24 cellular contexts compared by ENCODE assay signal in genomic region chr22:39893526-39893925, GRCh38. TPM values are rescaled to one million over a fixed set of nuclear protein-coding genes. Genes with fewer than 3 reads are reported as not detected.
DNase-seq lines count a peak whose midpoint lies in the region; ATAC-seq and TF ChIP-seq lines count a peak whose summit lies in the region.
"Had no signal": no experiment of that assay in that cellular context is flagged by ENCODE, and none has a peak within 500 bp of the region (broad histone marks: within the 10 kb centered on the region; RNA-seq: fewer than 3 reads in every experiment).

A gene with protein sequence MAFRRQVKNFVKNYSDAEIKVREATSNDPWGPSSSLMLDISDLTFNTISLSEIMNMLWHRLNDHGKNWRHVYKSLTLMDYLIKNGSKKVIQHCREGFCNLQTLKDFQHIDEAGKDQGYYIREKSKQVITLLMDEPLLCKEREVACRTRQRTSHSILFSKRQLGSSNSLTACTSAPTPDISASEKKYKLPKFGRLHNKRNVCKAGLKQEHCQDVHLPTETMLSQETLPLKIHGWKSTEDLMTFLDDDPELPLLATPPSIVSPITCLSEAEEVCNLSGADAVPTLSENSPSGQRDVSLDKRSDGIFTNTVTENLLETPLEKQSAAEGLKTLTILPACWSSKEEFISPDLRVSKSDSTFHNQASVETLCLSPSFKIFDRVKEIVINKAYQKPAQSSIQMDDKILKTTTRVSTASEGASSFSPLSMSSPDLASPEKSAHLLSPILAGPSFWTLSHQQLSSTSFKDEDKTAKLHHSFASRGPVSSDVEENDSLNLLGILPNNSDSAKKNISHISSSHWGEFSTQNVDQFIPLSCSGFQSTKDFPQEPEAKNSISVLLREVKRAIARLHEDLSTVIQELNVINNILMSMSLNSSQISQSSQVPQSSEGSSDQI (minus strand): TSS chr22:39893760. CDS start chr22:39887748, 6,012 bp downstream.

- no peak within 1 kb of the TSS for H3K4me3 Mint-ChIP-seq in activated naive CD4-positive, alpha-beta T cell treated with anti-CD3 and anti-CD28 coated beads, Interleukin-2, amount 10 ng/mL, durations not matched to agents 7 days and 5 days
- no peak within 1 kb of the TSS for H3K4me3 Mint-ChIP-seq in activated naive CD4-positive, alpha-beta T cell treated with anti-CD3 and anti-CD28 coated beads for 36 hours
- no peak within 1 kb of the TSS for H3K4me3 Mint-ChIP-seq in GM23338
- H3K4me3 Mint-ChIP-seq in endothelial cell (ENCODE audit: unreplicated experiment) = no peak within 1 kb of the TSS
- no peak within 1 kb of the TSS for H3K4me3 Mint-ChIP-seq in stimulated activated memory B cell treated with anti-CD40 and anti-IgM and Interleukin-4, amounts not matched to agents 10 μg/mL and 1 μg/mL and 100 μg/mL, for 72 hours
- no peak within 1 kb of the TSS for H3K4me3 Mint-ChIP-seq in activated CD4-positive, alpha-beta memory T cell treated with anti-CD3 and anti-CD28 coated beads for 36 hours
- H3K4me3 Mint-ChIP-seq: CD8-positive, alpha-beta T cell; IgD-negative memory B cell had no signal

- H3K4me1 Mint-ChIP-seq in activated naive CD4-positive, alpha-beta T cell treated with anti-CD3 and anti-CD28 coated beads, Interleukin-2, amount 10 ng/mL, durations not matched to agents 7 days and 5 days = peaks cover 21% of the 10 kb centered on the region
- peaks cover 9% of the 10 kb centered on the region for H3K4me1 Mint-ChIP-seq in activated naive CD4-positive, alpha-beta T cell treated with anti-CD3 and anti-CD28 coated beads for 36 hours (ENCODE audit: low read depth)
- peaks cover 5% of the 10 kb centered on the region; the same call in 2 of the 3 replicates for H3K4me1 Mint-ChIP-seq in GM23338
- peaks cover 3% of the 10 kb centered on the region for H3K4me1 Mint-ChIP-seq in endothelial cell (ENCODE audit: unreplicated experiment)
- peaks cover 8% of the 10 kb centered on the region for H3K4me1 Mint-ChIP-seq in stimulated activated memory B cell treated with anti-CD40 and anti-IgM and Interleukin-4, amounts not matched to agents 10 μg/mL and 1 μg/mL and 100 μg/mL, for 72 hours
- H3K4me1 Mint-ChIP-seq in activated CD4-positive, alpha-beta memory T cell treated with anti-CD3 and anti-CD28 coated beads for 36 hours (ENCODE audit: low read depth) = peaks cover 12% of the 10 kb centered on the region

- intact Hi-C loops in activated naive CD4-positive, alpha-beta T cell treated with anti-CD3 and anti-CD28 coated beads for 36 hours (cut with micrococcal nuclease) = loop anchor here (10.0 kb wide), 1 partner anchor 121 kb away; no protein-coding TSS in a partner anchor
- intact Hi-C loops in heart left ventricle (cut with DNase I) = no loop called here
- intact Hi-C loops in activated CD4-positive, alpha-beta memory T cell treated with anti-CD3 and anti-CD28 coated beads for 36 hours (cut with micrococcal nuclease) = no loop called here

- H3K27me3 Mint-ChIP-seq in activated naive CD4-positive, alpha-beta T cell treated with anti-CD3 and anti-CD28 coated beads, Interleukin-2, amount 10 ng/mL, durations not matched to agents 7 days and 5 days = peaks cover 4% of the 10 kb centered on the region
- no peaks in the 10 kb centered on the region for H3K27me3 Mint-ChIP-seq in activated naive CD4-positive, alpha-beta T cell treated with anti-CD3 and anti-CD28 coated beads for 36 hours (ENCODE audit: low read depth)
- H3K27me3 Mint-ChIP-seq in GM23338 (ENCODE audit: insufficient read depth, low read depth, poor library complexity) = no peaks in the 10 kb centered on the region
- no peaks in the 10 kb centered on the region for H3K27me3 Mint-ChIP-seq in endothelial cell (ENCODE audit: unreplicated experiment)
- no peaks in the 10 kb centered on the region for H3K27me3 Mint-ChIP-seq in stimulated activated memory B cell treated with anti-CD40 and anti-IgM and Interleukin-4, amounts not matched to agents 10 μg/mL and 1 μg/mL and 100 μg/mL, for 72 hours
- no peaks in the 10 kb centered on the region for H3K27me3 Mint-ChIP-seq in activated CD4-positive, alpha-beta memory T cell treated with anti-CD3 and anti-CD28 coated beads for 36 hours
- H3K27me3 Mint-ChIP-seq: IgD-negative memory B cell had no signal

- H3K27me3 ChIP-seq in GM23338 (ENCODE audit: insufficient read depth) (no peaks in the 10 kb centered on the region), heart left ventricle (peaks cover 0 to 24% (median 0%) of the 10 kb centered on the region in 9 donors)

- WGBS in heart left ventricle, 4 donors = 63 to 72% (median 64%) methylated on average over 20 of the region's 20 CpGs

- TF ChIP-seq POLR2A in heart left ventricle (IDR thresholded peaks at IDR 0.05) = no peak

- no peaks in the 10 kb centered on the region for H3K79me2 ChIP-seq in GM23338 (replicated peaks; ENCODE audit: insufficient read depth)

- H3K27ac ChIP-seq in GM23338 (ENCODE audit: low read depth) (no peak within 1 kb of the TSS), heart left ventricle (no peak within 1 kb of the TSS)

- H3K4me1 ChIP-seq in GM23338 (ENCODE audit: insufficient read depth) = no peaks in the 10 kb centered on the region
- peaks cover 0 to 2% (median 0%) of the 10 kb centered on the region in 12 donors for H3K4me1 ChIP-seq in heart left ventricle

- peak within 1 kb of the TSS; percentile 91 for H2AFZ ChIP-seq in GM23338

- H3K9me3 Mint-ChIP-seq in activated naive CD4-positive, alpha-beta T cell treated with anti-CD3 and anti-CD28 coated beads, Interleukin-2, amount 10 ng/mL, durations not matched to agents 7 days and 5 days = no peaks in the 10 kb centered on the region
- H3K9me3 Mint-ChIP-seq in activated naive CD4-positive, alpha-beta T cell treated with anti-CD3 and anti-CD28 coated beads for 36 hours = no peaks in the 10 kb centered on the region
- H3K9me3 Mint-ChIP-seq in GM23338 (no peaks in the 10 kb centered on the region), endothelial cell (ENCODE audit: unreplicated experiment) (no peaks in the 10 kb centered on the region)
- H3K9me3 Mint-ChIP-seq in stimulated activated memory B cell treated with anti-CD40 and anti-IgM and Interleukin-4, amounts not matched to agents 10 μg/mL and 1 μg/mL and 100 μg/mL, for 72 hours = no peaks in the 10 kb centered on the region
- H3K9me3 Mint-ChIP-seq in activated CD4-positive, alpha-beta memory T cell treated with anti-CD3 and anti-CD28 coated beads for 36 hours = no peaks in the 10 kb centered on the region
- H3K9me3 Mint-ChIP-seq: CD8-positive, alpha-beta T cell; IgD-negative memory B cell had no signal

- H3K4me3 ChIP-seq in GM23338 (no peak within 1 kb of the TSS), heart left ventricle (no peak within 1 kb of the TSS)

- no peaks in the 10 kb centered on the region for H3F3A ChIP-seq in GM23338 (replicated peaks; ENCODE audit: low read depth)

- POLR2A ChIA-PET in activated CD4-positive, alpha-beta memory T cell treated with anti-CD3 and anti-CD28 coated beads for 36 hours (lab: Charles Lee) = no interaction called here

- H3K36me3 ChIP-seq in GM23338 (ENCODE audit: insufficient read depth) (no peaks in the 10 kb centered on the region), heart left ventricle (no peaks in the 10 kb centered on the region)

- no peak for DNase-seq in activated naive CD4-positive, alpha-beta T cell treated with anti-CD3 and anti-CD28 coated beads, Interleukin-2, amount 10 ng/mL, durations not matched to agents 7 days and 5 days
- DNase-seq in activated naive CD4-positive, alpha-beta T cell treated with anti-CD3 and anti-CD28 coated beads for 36 hours = no peak
- DNase-seq in GM23338 (ENCODE audit: low spot score) (peak; percentile 42), endothelial cell (ENCODE audit: low spot score) (peak; percentile 10), heart left ventricle (no peak)
- DNase-seq in activated CD4-positive, alpha-beta memory T cell treated with anti-CD3 and anti-CD28 coated beads for 36 hours = no peak
- DNase-seq: 8988T; C1 segment of cervical spinal cord; CD8-positive, alpha-beta T cell; GF-D8; HCEC 1CT; Karpas-422; MV-4-11; NCI-H1105 treated with DMSO at 0.1 percent for 48 hours; NCI-H2029 treated with DMSO at 0.1 percent for 48 hours; NCI-H226; NCI-H510A treated with DMSO at 0.1 percent for 48 hours; NCI-H748 treated with DMSO at 0.1 percent for 48 hours; SIG-M5 had no signal

- H3K27ac Mint-ChIP-seq in activated naive CD4-positive, alpha-beta T cell treated with anti-CD3 and anti-CD28 coated beads, Interleukin-2, amount 10 ng/mL, durations not matched to agents 7 days and 5 days = peak within 1 kb of the TSS; percentile 25
- no peak within 1 kb of the TSS for H3K27ac Mint-ChIP-seq in activated naive CD4-positive, alpha-beta T cell treated with anti-CD3 and anti-CD28 coated beads for 36 hours
- H3K27ac Mint-ChIP-seq in GM23338 = no peak within 1 kb of the TSS
- no peak within 1 kb of the TSS for H3K27ac Mint-ChIP-seq in endothelial cell (ENCODE audit: unreplicated experiment)
- H3K27ac Mint-ChIP-seq in stimulated activated memory B cell treated with anti-CD40 and anti-IgM and Interleukin-4, amounts not matched to agents 10 μg/mL and 1 μg/mL and 100 μg/mL, for 72 hours = peak within 1 kb of the TSS; percentile 50
- no peak within 1 kb of the TSS for H3K27ac Mint-ChIP-seq in activated CD4-positive, alpha-beta memory T cell treated with anti-CD3 and anti-CD28 coated beads for 36 hours
- H3K27ac Mint-ChIP-seq: CD8-positive, alpha-beta T cell; IgD-negative memory B cell had no signal

- TF ChIP-seq CTCF in GM23338 (conservative IDR thresholded peaks at IDR 0.05; ENCODE audit: low read depth in 2 of 2) (no peak), endothelial cell (IDR thresholded peaks at IDR 0.05; ENCODE audit: unreplicated experiment) (no peak), heart left ventricle (IDR thresholded peaks at IDR 0.05) (no peak)

- H3K9me3 ChIP-seq in heart left ventricle = no peaks in the 10 kb centered on the region

- peaks cover 17% of the 10 kb centered on the region for H3K9me2 ChIP-seq in GM23338 (ENCODE audit: insufficient read depth)

- CTCF ChIA-PET in activated naive CD4-positive, alpha-beta T cell treated with anti-CD3 and anti-CD28 coated beads, Interleukin-2, amount 10 ng/mL, durations not matched to agents 7 days and 5 days (lab: Charles Lee) = no interaction called here
- CTCF ChIA-PET in activated naive CD4-positive, alpha-beta T cell treated with anti-CD3 and anti-CD28 coated beads for 36 hours (lab: Charles Lee) = interaction anchor here (0.6 kb wide), 1 partner anchor 147 kb away, joined by 7 read pairs; no protein-coding TSS in a partner anchor
- CTCF ChIA-PET in activated CD4-positive, alpha-beta memory T cell treated with anti-CD3 and anti-CD28 coated beads for 36 hours (lab: Charles Lee) = interaction anchor here (3.0 kb wide), 1 partner anchor 131 kb away, joined by 10 read pairs; no protein-coding TSS in a partner anchor

- H4K20me1 ChIP-seq in GM23338 (replicated peaks; ENCODE audit: insufficient read depth) = no peaks in the 10 kb centered on the region; the same call in none of the 2 replicates

- ATAC-seq in GM23338 (peak; percentile 54), heart left ventricle (no peak)
- no peak for ATAC-seq in stimulated activated memory B cell treated with anti-CD40 and anti-IgM and Interleukin-4, amounts not matched to agents 10 μg/mL and 1 μg/mL and 100 μg/mL, for 72 hours
- ATAC-seq: CD8-positive, alpha-beta T cell; SK-N-SH treated with all-trans-retinoic acid at 6 μM for 48 hours had no signal

- no peak within 1 kb of the TSS for H3K4me2 ChIP-seq in GM23338

- H3K36me3 Mint-ChIP-seq in activated naive CD4-positive, alpha-beta T cell treated with anti-CD3 and anti-CD28 coated beads, Interleukin-2, amount 10 ng/mL, durations not matched to agents 7 days and 5 days = peaks cover 4% of the 10 kb centered on the region
- H3K36me3 Mint-ChIP-seq in activated naive CD4-positive, alpha-beta T cell treated with anti-CD3 and anti-CD28 coated beads for 36 hours (ENCODE audit: low read depth) = no peaks in the 10 kb centered on the region
- H3K36me3 Mint-ChIP-seq in GM23338 (ENCODE audit: low read depth) (no peaks in the 10 kb centered on the region), endothelial cell (ENCODE audit: low read depth, unreplicated experiment) (no peaks in the 10 kb centered on the region)
- no peaks in the 10 kb centered on the region for H3K36me3 Mint-ChIP-seq in stimulated activated memory B cell treated with anti-CD40 and anti-IgM and Interleukin-4, amounts not matched to agents 10 μg/mL and 1 μg/mL and 100 μg/mL, for 72 hours
- H3K36me3 Mint-ChIP-seq in activated CD4-positive, alpha-beta memory T cell treated with anti-CD3 and anti-CD28 coated beads for 36 hours = no peaks in the 10 kb centered on the region
- H3K36me3 Mint-ChIP-seq: CD8-positive, alpha-beta T cell; IgD-negative memory B cell had no signal

RNA-seq across cellular contexts. Expression of the gene that starts here (rescaled TPM):
- total RNA-seq in activated naive CD4-positive, alpha-beta T cell treated with anti-CD3 and anti-CD28 coated beads for 36 hours = under 1 TPM; 0.64 to 0.81 TPM
- total RNA-seq in GM23338 (2014; rRNA removed; shearing (Covaris generic)) = not detected in 2 replicates
- polyA plus RNA-seq in GM23338 (2016; fragmentation: Nextera tagmentation; extraction: Ambion mirVana) = not detected in 2 replicates
- not detected for total RNA-seq in endothelial cell (ENCODE audit: unreplicated experiment)
- not detected for total RNA-seq in heart left ventricle
- not detected for polyA plus RNA-seq in heart left ventricle
- under 1 TPM; 0.41 to 0.95 TPM for total RNA-seq in activated CD4-positive, alpha-beta memory T cell treated with anti-CD3 and anti-CD28 coated beads for 36 hours
- total RNA-seq: CD8-positive, alpha-beta T cell; Daoy; M059J had no signal

Comparison
In these comparisons a context has a peak if more than half of its experiments do, and no peak if none do; other contexts are left out.
1. H3K27ac Mint-ChIP-seq: peak in activated naive CD4-positive, alpha-beta T cell treated with anti-CD3 and anti-CD28 coated beads, Interleukin-2, amount 10 ng/mL, durations not matched to agents 7 days and 5 days (single experiment) and stimulated activated memory B cell treated with anti-CD40 and anti-IgM and Interleukin-4, amounts not matched to agents 10 μg/mL and 1 μg/mL and 100 μg/mL, for 72 hours (single experiment); none in activated naive CD4-positive, alpha-beta T cell treated with anti-CD3 and anti-CD28 coated beads for 36 hours (single experiment), GM23338 (single experiment), endothelial cell (single experiment) and activated CD4-positive, alpha-beta memory T cell treated with anti-CD3 and anti-CD28 coated beads for 36 hours (single experiment).
2. Peak in DNase-seq and ATAC-seq in GM23338; RNA of the gene not detected or under 1 TPM.
3. Peak in DNase-seq in endothelial cell; RNA of the gene not detected or under 1 TPM.